ENCODE assay signal across 21 cellular contexts in genomic region chr1:89883030-89883379, GRCh38.
"Had no signal": no experiment of that assay in that cellular context is flagged by ENCODE, and none has a peak within 500 bp of the region (broad histone marks: within the 10 kb centered on the region; RNA-seq: fewer than 3 reads in every experiment).

No MANE protein-coding gene starts in this region.

- DNase-seq: central memory CD4-positive, alpha-beta T cell; effector memory CD8-positive, alpha-beta T cell; foreskin fibroblast; head of caudate nucleus; kidney glomerular epithelial cell; naive B cell; posterior cingulate gyrus; sigmoid colon; stimulated activated CD4-positive, alpha-beta T cell treated with anti-CD3 and anti-CD28 coated beads, Interleukin-2, amount 100 ng/mL, for 24 hours; stimulated activated CD4-positive, alpha-beta T cell treated with anti-CD3 and anti-CD28 coated beads, Interleukin-4, amount 100 ng/mL, for 4 hours; stimulated activated naive B cell treated with anti-CD40 and anti-IgM and Interleukin-4, amounts not matched to agents 10 μg/mL and 1 μg/mL and 100 μg/mL, for 72 hours; stimulated activated naive CD8-positive, alpha-beta T cell treated with anti-CD3 and anti-CD28 coated beads, Interleukin-15, amount 100 ng/mL, for 72 hours; transverse colon had no signal

- H3K4me1 ChIP-seq: transverse colon had no signal

- H3K4me3 ChIP-seq: coronary artery, esophagus muscularis mucosa, hepatocyte, sigmoid colon, skin epidermis, thoracic aorta, transverse colon had no signal

- H3K27me3 ChIP-seq: esophagus muscularis mucosa, hepatocyte, sigmoid colon, transverse colon had no signal

- H3K9me3 Mint-ChIP-seq: nephron had no signal

- H2AFZ ChIP-seq: hepatocyte had no signal

- H3K36me3 ChIP-seq: esophagus muscularis mucosa, sigmoid colon, thoracic aorta, transverse colon had no signal

- H3K9me3 ChIP-seq: esophagus muscularis mucosa, thoracic aorta, transverse colon had no signal

- ATAC-seq: effector memory CD8-positive, alpha-beta T cell; stimulated activated naive B cell treated with anti-CD40 and anti-IgM and Interleukin-4, amounts not matched to agents 10 μg/mL and 1 μg/mL and 100 μg/mL, for 72 hours; stimulated activated naive CD8-positive, alpha-beta T cell treated with anti-CD3 and anti-CD28 coated beads, Interleukin-15, amount 100 ng/mL, for 72 hours had no signal

- H3K4me3 Mint-ChIP-seq: effector memory CD8-positive, alpha-beta T cell; mesothelial cell of epicardium; nephron; stimulated activated naive B cell treated with anti-CD40 and anti-IgM and Interleukin-4, amounts not matched to agents 10 μg/mL and 1 μg/mL and 100 μg/mL, for 72 hours; stimulated activated naive CD8-positive, alpha-beta T cell treated with anti-CD3 and anti-CD28 coated beads, Interleukin-15, amount 100 ng/mL, for 72 hours had no signal

- H3K27ac Mint-ChIP-seq: effector memory CD8-positive, alpha-beta T cell; mesothelial cell of epicardium; stimulated activated naive CD8-positive, alpha-beta T cell treated with anti-CD3 and anti-CD28 coated beads, Interleukin-15, amount 100 ng/mL, for 72 hours had no signal

- H3K27ac ChIP-seq: coronary artery, epithelial cell of prostate, esophagus muscularis mucosa, hepatocyte, sigmoid colon, skin epidermis, thoracic aorta, transverse colon had no signal

- H3K27me3 Mint-ChIP-seq: effector memory CD8-positive, alpha-beta T cell; naive B cell; stimulated activated naive B cell treated with anti-CD40 and anti-IgM and Interleukin-4, amounts not matched to agents 10 μg/mL and 1 μg/mL and 100 μg/mL, for 72 hours; stimulated activated naive CD8-positive, alpha-beta T cell treated with anti-CD3 and anti-CD28 coated beads, Interleukin-15, amount 100 ng/mL, for 72 hours had no signal

- H3K4me2 ChIP-seq: hepatocyte had no signal
